In genomic region chr2:105344704-105345345, GRCh38 we compare ENCODE assay signal across 9 cellular contexts. TPM values are rescaled to one million over a fixed set of nuclear protein-coding genes. Genes with fewer than 3 reads are reported as not detected.
DNase-seq lines count a peak whose midpoint lies in the region; ATAC-seq and TF ChIP-seq lines count a peak whose summit lies in the region.
"Had no signal": no experiment of that assay in that cellular context is flagged by ENCODE, and none has a peak within 500 bp of the region (broad histone marks: within the 10 kb centered on the region; RNA-seq: fewer than 3 reads in every experiment).

No MANE protein-coding gene starts in this region.

- H3K18ac ChIP-seq in neuronal stem cell (ENCODE audit: low read length), result no peak overlapping the region

- no peak overlapping the region for H3K4me3 ChIP-seq in heart left ventricle
- no peak overlapping the region for H3K4me3 ChIP-seq in right atrium auricular region
- no peak overlapping the region for H3K4me3 ChIP-seq in Peyer's patch
- no peak overlapping the region for H3K4me3 ChIP-seq in fibroblast of pulmonary artery (replicated peaks; ENCODE audit: low read depth, low read length)
- H3K4me3 ChIP-seq in neuronal stem cell (ENCODE audit: low read length in 2 of 2), result no peak overlapping the region
- H3K4me3 ChIP-seq: SJSA1 had no signal

- no peak overlapping the region for H3K4me2 ChIP-seq in neuronal stem cell (ENCODE audit: insufficient read depth, low read length, poor library complexity, severe bottlenecking)

- TF ChIP-seq POLR2A in heart left ventricle (IDR thresholded peaks at IDR 0.05), result no peak
- TF ChIP-seq POLR2A in Peyer's patch (IDR thresholded peaks at IDR 0.05), result no peak

- no peak overlapping the region for H3K4ac ChIP-seq in neuronal stem cell (ENCODE audit: low read length)

- H2AFZ ChIP-seq in neuronal stem cell (ENCODE audit: low read length), result no peak overlapping the region

- H3K4me3 Mint-ChIP-seq in type B pancreatic cell, result no peak overlapping the region

- no peak overlapping the region for H3K23ac ChIP-seq in neuronal stem cell (ENCODE audit: low read depth, low read length, poor library complexity)

- H3K27ac ChIP-seq in heart left ventricle (no peak overlapping the region), right atrium auricular region (no peak overlapping the region), Peyer's patch (no peak overlapping the region), neuronal stem cell (replicated peaks; ENCODE audit: low read length) (no peak overlapping the region)
- H3K27ac ChIP-seq: SJSA1 had no signal

- H3K14ac ChIP-seq in neuronal stem cell (ENCODE audit: low read length), result no peak overlapping the region

- H3K27me3 ChIP-seq in heart left ventricle (no peaks in the 10 kb centered on the region), right atrium auricular region (no peaks in the 10 kb centered on the region), Peyer's patch (no peaks in the 10 kb centered on the region), neuronal stem cell (ENCODE audit: control insufficient read depth in 3 of 3, insufficient read depth in 3 of 3, low read depth in 1 of 3, low read length in 3 of 3) (no peaks in the 10 kb centered on the region)
- H3K27me3 ChIP-seq: SJSA1 had no signal

- intact Hi-C loops in heart left ventricle (cut with DNase I), result loop anchor here in 6 of 10 donors (2.0 to 10.0 kb wide), 4 partner anchors 176 to 750 kb away; no protein-coding TSS in a partner anchor

- H4K8ac ChIP-seq in neuronal stem cell (ENCODE audit: low read depth, low read length), result no peak overlapping the region

- H3K36me3 ChIP-seq in heart left ventricle (peaks cover 0 to 100% (median 97%) of the 10 kb centered on the region in 9 donors), right atrium auricular region (peaks cover 68% of the 10 kb centered on the region), Peyer's patch (peaks cover 0 to 75% (median 10%) of the 10 kb centered on the region in 3 donors), neuronal stem cell (replicated peaks in 1 of 2; ENCODE audit: control insufficient read depth in 2 of 2, insufficient read depth in 2 of 2, low read length in 2 of 2) (peaks cover 26 to 97% of the 10 kb centered on the region in 2 donors)

- no peak overlapping the region for H2BK5ac ChIP-seq in neuronal stem cell (ENCODE audit: low read length)

- WGBS in heart left ventricle, 4 donors, result 72 to 80% (median 76%) methylated on average over 4 of the region's 4 CpGs
- WGBS in neuronal stem cell (ENCODE audit: extremely low coverage in 2 of 2, insufficient read length in 2 of 2, insufficient replicate concordance in 1 of 2), 2 donors, result no CpG with 5 or more reads among the region's 4 CpGs

- no peak overlapping the region for H4K91ac ChIP-seq in neuronal stem cell (ENCODE audit: low read depth, low read length, poor library complexity)

- H3K9me3 ChIP-seq in heart left ventricle (no peaks in the 10 kb centered on the region), right atrium auricular region (no peaks in the 10 kb centered on the region), Peyer's patch (no peaks in the 10 kb centered on the region), neuronal stem cell (replicated peaks in 1 of 2; ENCODE audit: control insufficient read depth in 2 of 2, insufficient read depth in 1 of 2, low read depth in 1 of 2, low read length in 2 of 2) (no peaks in the 10 kb centered on the region)
- H3K9me3 ChIP-seq: SJSA1 had no signal

- no peaks in the 10 kb centered on the region for H3K9me3 Mint-ChIP-seq in type B pancreatic cell

- H2BK120ac ChIP-seq in neuronal stem cell (ENCODE audit: low read depth, low read length), result no peak overlapping the region

- H3K36me3 Mint-ChIP-seq in type B pancreatic cell, result peaks cover 21% of the 10 kb centered on the region

- no peak overlapping the region for H2BK12ac ChIP-seq in neuronal stem cell (ENCODE audit: low read length)

- peak; percentile 8 to 53 (median 27) for ATAC-seq in heart left ventricle
- no peak for ATAC-seq in GM21526 (IDR thresholded peaks at IDR 0.05; ENCODE audit: low FRiP score, unreplicated experiment)

- TF ChIP-seq CTCF in heart left ventricle (IDR thresholded peaks at IDR 0.05) (peak; percentile 9 to 61 (median 36)), right atrium auricular region (IDR thresholded peaks at IDR 0.05) (peak in 1 of 2 donors; percentile 57), Peyer's patch (IDR thresholded peaks at IDR 0.05) (peak in 4 of 6 experiments; percentile 16 to 61 (median 54)), fibroblast of pulmonary artery (IDR thresholded peaks at IDR 0.05; ENCODE audit: low read length, missing control alignments) (peak; percentile 38), type B pancreatic cell (conservative IDR thresholded peaks at IDR 0.05) (peak; percentile 69)

- no peaks in the 10 kb centered on the region for H3K79me1 ChIP-seq in neuronal stem cell (ENCODE audit: low read depth, low read length)

- no peaks in the 10 kb centered on the region for H3K4me1 Mint-ChIP-seq in type B pancreatic cell (ENCODE audit: unreplicated experiment)

- no peak overlapping the region for H3K27ac Mint-ChIP-seq in type B pancreatic cell

- H3K4me1 ChIP-seq in heart left ventricle (peaks cover 0 to 3% (median 0%) of the 10 kb centered on the region in 12 donors), right atrium auricular region (no peaks in the 10 kb centered on the region), Peyer's patch (no peaks in the 10 kb centered on the region), neuronal stem cell (ENCODE audit: control insufficient read depth in 2 of 2, insufficient read depth in 1 of 2, low read depth in 1 of 2, low read length in 2 of 2) (no peaks in the 10 kb centered on the region)
- H3K4me1 ChIP-seq: SJSA1 had no signal

- no peak overlapping the region for H2AK5ac ChIP-seq in neuronal stem cell (ENCODE audit: low read depth, low read length)

- DNase-seq in heart left ventricle (no peak), right atrium auricular region (ENCODE audit: low spot score) (no peak), Peyer's patch (no peak), fibroblast of pulmonary artery (ENCODE audit: low read depth) (peak; percentile 65), type B pancreatic cell (ENCODE audit: extremely low spot score, unreplicated experiment) (no peak), neuronal stem cell (ENCODE audit: low spot score) (no peak)
- no peak for DNase-seq in stimulated activated CD4-positive, alpha-beta T cell treated with anti-CD3 and anti-CD28 coated beads, Interleukin-4, amount 100 ng/mL, for 1 hour

- H2BK15ac ChIP-seq in neuronal stem cell (ENCODE audit: low read length), result no peak overlapping the region

- H3K27me3 Mint-ChIP-seq in type B pancreatic cell, result no peaks in the 10 kb centered on the region

- no peak overlapping the region for H3K9ac ChIP-seq in neuronal stem cell (ENCODE audit: low read depth, low read length, poor library complexity)

RNA-seq across cellular contexts. Expression of gene C2orf49, which starts 7.5 kb away (rescaled TPM):
- total RNA-seq in heart left ventricle (10 to 100 TPM; 12.1 to 21.7 (median 15.6) TPM), right atrium auricular region (10 to 100 TPM; 15.5 to 18.0 TPM), Peyer's patch (10 to 100 TPM in 3 of 4 donors, 1 to 10 TPM in 1; 6.8 to 83.3 (median 18.0) TPM), type B pancreatic cell (ENCODE audit: low replicate concordance) (23.5 and 25.8 TPM in 2 replicates)
- 10 to 100 TPM; 14.5 to 15.7 TPM for polyA plus RNA-seq in heart left ventricle
- polyA plus RNA-seq in neuronal stem cell (2013, experiment 1 of 2), result 24.1 TPM
- 24.0 TPM for polyA plus RNA-seq in neuronal stem cell (2013, experiment 2 of 2)

RNA-seq across cellular contexts. Expression of gene TGFBRAP1, which starts 15.3 kb away (rescaled TPM):
- total RNA-seq in heart left ventricle (10 to 100 TPM in 7 of 9 donors, 1 to 10 TPM in 2; 7.6 to 20.0 (median 13.1) TPM), right atrium auricular region (10 to 100 TPM; 13.3 to 15.8 TPM), Peyer's patch (10 to 100 TPM; 17.7 to 29.0 (median 26.2) TPM), type B pancreatic cell (ENCODE audit: low replicate concordance) (15.5 and 17.5 TPM in 2 replicates)
- 1 to 10 TPM; 1.8 to 8.2 TPM for polyA plus RNA-seq in heart left ventricle
- polyA plus RNA-seq in neuronal stem cell (2013, experiment 1 of 2), result 10.0 TPM
- 9.5 TPM for polyA plus RNA-seq in neuronal stem cell (2013, experiment 2 of 2)

RNA-seq across cellular contexts. Expression of gene FHL2, which starts 54.0 kb away (rescaled TPM):
- total RNA-seq in heart left ventricle (1,000 to 10,000 TPM in 7 of 9 donors, 100 to 1,000 TPM in 2; 649 to 4,692 (median 1,370) TPM), right atrium auricular region (100 to 1,000 TPM; 141 to 356 TPM), Peyer's patch (10 to 100 TPM; 41.8 to 75.9 (median 65.3) TPM), type B pancreatic cell (ENCODE audit: low replicate concordance) (19.9 and 21.9 TPM in 2 replicates)
- 100 to 1,000 TPM; 669 to 913 TPM for polyA plus RNA-seq in heart left ventricle
- polyA plus RNA-seq in neuronal stem cell (2013, experiment 1 of 2), result 10.6 TPM
- polyA plus RNA-seq in neuronal stem cell (2013, experiment 2 of 2), result 10.4 TPM
